1 cellular context compared by ENCODE assay signal in the genomic region with DNA sequence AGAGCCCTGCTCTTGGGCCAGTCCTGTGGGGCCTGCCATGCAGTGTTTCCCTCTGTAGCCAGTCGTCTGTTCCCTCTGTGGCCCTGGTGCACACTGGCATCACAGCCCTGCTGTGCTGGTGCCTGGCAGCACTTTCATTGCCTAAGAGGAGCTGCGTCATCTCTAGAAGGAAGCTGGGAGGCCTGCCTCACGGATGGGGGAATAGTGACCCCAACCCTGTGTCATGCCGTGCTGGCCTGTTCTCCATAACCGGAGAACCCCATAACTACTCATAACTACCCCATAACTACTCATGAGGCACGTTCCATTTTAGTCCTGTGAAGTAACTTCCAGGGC.
TF ChIP-seq lines count a peak whose summit lies in the region.

No MANE protein-coding gene starts in this region.

TF ChIP-seq in WTC11, 78 proteins besides CTCF, POLR2A, EP300 and RAD21:
- TF ChIP-seq CREM (CRISPR knock-in tag; IDR thresholded peaks at IDR 0.05) (no peak), NFATC4 (CRISPR knock-in tag; IDR thresholded peaks at IDR 0.05) (no peak), HMGA2 (CRISPR knock-in tag; IDR thresholded peaks at IDR 0.05) (no peak), ZNF121 (CRISPR knock-in tag; IDR thresholded peaks at IDR 0.05) (0 out of 2 replicates have a peak, but pooled peaks have one; percentile 5)
- TF ChIP-seq, protein P1, sequence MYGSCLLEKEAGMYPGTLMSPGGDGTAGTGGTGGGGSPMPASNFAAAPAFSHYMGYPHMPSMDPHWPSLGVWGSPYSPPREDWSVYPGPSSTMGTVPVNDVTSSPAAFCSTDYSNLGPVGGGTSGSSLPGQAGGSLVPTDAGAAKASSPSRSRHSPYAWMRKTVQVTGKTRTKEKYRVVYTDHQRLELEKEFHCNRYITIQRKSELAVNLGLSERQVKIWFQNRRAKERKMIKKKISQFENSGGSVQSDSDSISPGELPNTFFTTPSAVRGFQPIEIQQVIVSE (CRISPR knock-in tag; IDR thresholded peaks at IDR 0.05; ENCODE audit: borderline replicate concordance) = no peak
- TF ChIP-seq, protein P2, sequence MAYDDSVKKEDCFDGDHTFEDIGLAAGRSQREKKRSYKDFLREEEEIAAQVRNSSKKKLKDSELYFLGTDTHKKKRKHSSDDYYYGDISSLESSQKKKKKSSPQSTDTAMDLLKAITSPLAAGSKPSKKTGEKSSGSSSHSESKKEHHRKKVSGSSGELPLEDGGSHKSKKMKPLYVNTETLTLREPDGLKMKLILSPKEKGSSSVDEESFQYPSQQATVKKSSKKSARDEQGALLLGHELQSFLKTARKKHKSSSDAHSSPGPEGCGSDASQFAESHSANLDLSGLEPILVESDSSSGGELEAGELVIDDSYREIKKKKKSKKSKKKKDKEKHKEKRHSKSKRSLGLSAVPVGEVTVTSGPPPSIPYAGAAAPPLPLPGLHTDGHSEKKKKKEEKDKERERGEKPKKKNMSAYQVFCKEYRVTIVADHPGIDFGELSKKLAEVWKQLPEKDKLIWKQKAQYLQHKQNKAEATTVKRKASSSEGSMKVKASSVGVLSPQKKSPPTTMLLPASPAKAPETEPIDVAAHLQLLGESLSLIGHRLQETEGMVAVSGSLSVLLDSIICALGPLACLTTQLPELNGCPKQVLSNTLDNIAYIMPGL (CRISPR knock-in tag; IDR thresholded peaks at IDR 0.05) = no peak
